Comparison of ENCODE assay signal across 26 cellular contexts in genomic region chr10:21281765-21282484, GRCh38.
DNase-seq lines count a peak whose midpoint lies in the region; ATAC-seq and TF ChIP-seq lines count a peak whose summit lies in the region.
"Had no signal": no experiment of that assay in that cellular context is flagged by ENCODE, and none has a peak within 500 bp of the region (broad histone marks: within the 10 kb centered on the region; RNA-seq: fewer than 3 reads in every experiment).

No MANE protein-coding gene starts in this region.

- H3K36me3 ChIP-seq in HCT116 (ENCODE audit: control insufficient read depth in 1 of 2, insufficient read depth in 2 of 2, low read length in 2 of 2) (no peaks in the 10 kb centered on the region), iPS-20b (ENCODE audit: insufficient read depth, low read depth, low read length) (no peaks in the 10 kb centered on the region), trophoblast cell (ENCODE audit: control insufficient read depth in 1 of 2, insufficient read depth in 2 of 2, low read length in 2 of 2) (no peaks in the 10 kb centered on the region)
- H3K36me3 ChIP-seq: gastroesophageal sphincter, MG63 had no signal

- no peak for TF ChIP-seq POLR2A in HCT116 (IDR thresholded peaks at IDR 0.05; ENCODE audit: borderline replicate concordance, extremely low read depth, insufficient read depth, insufficient read length)

- H4K12ac ChIP-seq in trophoblast cell (ENCODE audit: low read depth, low read length), result peak overlapping the region; percentile 22

- peak overlapping the region; percentile 98 for H2BK120ac ChIP-seq in trophoblast cell (ENCODE audit: insufficient read depth, low read length, poor library complexity)

- H3K4me2 ChIP-seq in HCT116 (ENCODE audit: low read length) (no peak overlapping the region), trophoblast cell (ENCODE audit: low read length) (peak overlapping the region; percentile 0)

- peak overlapping the region; percentile 26 for H3K4me3 Mint-ChIP-seq in WTC11
- H3K4me3 Mint-ChIP-seq: activated B cell treated with CpG ODN at 0.5 μM for 24 hours; activated naive CD8-positive, alpha-beta T cell treated with anti-CD3 and anti-CD28 coated beads, Interleukin-2, amount 10 ng/mL, durations not matched to agents 7 days and 5 days; activated T-helper 17 cell treated with anti-CD3 and anti-CD28 coated beads, Interleukin-2, amount 50 U/mL, for 72 hours; CD4-positive, alpha-beta T cell had no signal

- ATAC-seq in HCT116, result no peak
- peak; percentile 66 for ATAC-seq in WTC11
- ATAC-seq in stimulated activated naive CD8-positive, alpha-beta T cell treated with anti-CD3 and anti-CD28 coated beads, Interleukin-15, Interleukin-2, amounts not matched to agents 100 U/mL and 50 U/mL, for 24 hours, result no peak
- no peak for ATAC-seq in HG02884 (IDR thresholded peaks at IDR 0.05; ENCODE audit: unreplicated experiment)
- ATAC-seq: activated T-helper 17 cell treated with anti-CD3 and anti-CD28 coated beads, Interleukin-2, amount 50 U/mL, for 72 hours; body of pancreas; gastroesophageal sphincter; left lobe of liver; SK-N-SH treated with all-trans-retinoic acid at 6 μM for 48 hours had no signal

- DNase-seq in HCT116 (ENCODE audit: low read depth, low spot score), result no peak
- peak; percentile 76 for DNase-seq in WTC11 (ENCODE audit: low spot score)
- peak; percentile 38 to 55 for DNase-seq in trophoblast cell
- DNase-seq in KBM-7, result no peak
- DNase-seq in SHP77 treated with DMSO at 0.1 percent for 48 hours (lab: John Stamatoyannopoulos, UW), result no peak
- no peak for DNase-seq in stimulated activated naive CD8-positive, alpha-beta T cell treated with anti-CD3 and anti-CD28 coated beads, Interleukin-15, Interleukin-2, amounts not matched to agents 100 U/mL and 50 U/mL, for 24 hours
- DNase-seq: activated B cell treated with CpG ODN at 0.5 μM for 24 hours; activated CD4-positive, alpha-beta T cell treated with anti-CD3 and anti-CD28 coated beads, Interleukin-2, amount 50 U/mL, for 4 hours; activated CD8-positive, alpha-beta memory T cell treated with anti-CD3 and anti-CD28 coated beads, Interleukin-2, amount 50 U/mL, for 4 hours; activated naive CD8-positive, alpha-beta T cell treated with anti-CD3 and anti-CD28 coated beads, Interleukin-2, amount 10 ng/mL, durations not matched to agents 7 days and 5 days; body of pancreas; CD4-positive, alpha-beta T cell; MG63; NCI-H1417; NCI-H2171; NCI-H526; stimulated activated naive CD4-positive, alpha-beta T cell; T-helper 9 cell had no signal

- H3K27ac ChIP-seq in HCT116 (ENCODE audit: low read depth, low read length), result no peak overlapping the region
- H3K27ac ChIP-seq in iPS-20b (ENCODE audit: low read length), result peak overlapping the region; percentile 93
- peak overlapping the region; percentile 75 for H3K27ac ChIP-seq in trophoblast cell (ENCODE audit: low read depth, low read length)
- H3K27ac ChIP-seq: body of pancreas, gastroesophageal sphincter, RWPE1, skin epidermis had no signal

- H3K27me3 ChIP-seq in HCT116 (ENCODE audit: insufficient read depth, low read length), result no peaks in the 10 kb centered on the region
- H3K27me3 ChIP-seq in iPS-20b (ENCODE audit: insufficient read depth, low read length), result no peaks in the 10 kb centered on the region
- H3K27me3 ChIP-seq in trophoblast cell (ENCODE audit: insufficient read depth, low read length), result no peaks in the 10 kb centered on the region
- H3K27me3 ChIP-seq: body of pancreas, gastroesophageal sphincter, MG63 had no signal

- H3K23ac ChIP-seq in trophoblast cell (ENCODE audit: low read length), result no peak overlapping the region

- H3K18ac ChIP-seq in trophoblast cell (ENCODE audit: low read length), result peak overlapping the region; percentile 82

- TF ChIP-seq CTCF in HCT116 (IDR thresholded peaks at IDR 0.05 in 2 of 3, conservative IDR thresholded peaks at IDR 0.05 in 1 of 3; ENCODE audit: borderline replicate concordance in 1 of 3, insufficient read depth in 1 of 3, low read depth in 2 of 3, low read length in 2 of 3) (no peak), WTC11 (IDR thresholded peaks at IDR 0.05) (no peak)

- peak overlapping the region; percentile 91 for H4K91ac ChIP-seq in trophoblast cell (ENCODE audit: low read depth, low read length)

- H3K9me2 ChIP-seq in HCT116 (ENCODE audit: insufficient read depth), result no peaks in the 10 kb centered on the region

- H3K4me3 ChIP-seq in HCT116 (replicated peaks in 1 of 2; ENCODE audit: low read depth in 1 of 2, low read length in 2 of 2) (no peak overlapping the region), iPS-20b (ENCODE audit: low read length) (peak overlapping the region; percentile 36; the same call in 1 of the 2 replicates), trophoblast cell (ENCODE audit: low read depth, low read length) (no peak overlapping the region)
- H3K4me3 ChIP-seq: body of pancreas, gastroesophageal sphincter, MG63, skin epidermis had no signal

- in situ Hi-C loops in KBM-7 (cut with MboI; ENCODE audit: low pct_unique_long_range_greater_than_20kb, low sequenced_read_pairs), result loop anchor here (25.0 kb wide), 1 partner anchor 205 kb away; no protein-coding TSS in a partner anchor

- peak overlapping the region; percentile 99 for H3K27ac Mint-ChIP-seq in WTC11
- H3K27ac Mint-ChIP-seq: activated B cell treated with CpG ODN at 0.5 μM for 24 hours; activated naive CD8-positive, alpha-beta T cell treated with anti-CD3 and anti-CD28 coated beads, Interleukin-2, amount 10 ng/mL, durations not matched to agents 7 days and 5 days; activated T-helper 17 cell treated with anti-CD3 and anti-CD28 coated beads, Interleukin-2, amount 50 U/mL, for 72 hours; CD4-positive, alpha-beta T cell had no signal

- peaks cover 37% of the 10 kb centered on the region for H3K79me1 ChIP-seq in trophoblast cell (ENCODE audit: low read length)

- H2AK5ac ChIP-seq in trophoblast cell (ENCODE audit: low read length), result peak overlapping the region; percentile 64

- no peaks in the 10 kb centered on the region for H3K36me3 Mint-ChIP-seq in WTC11
- H3K36me3 Mint-ChIP-seq: activated naive CD8-positive, alpha-beta T cell treated with anti-CD3 and anti-CD28 coated beads, Interleukin-2, amount 10 ng/mL, durations not matched to agents 7 days and 5 days had no signal

- no peaks in the 10 kb centered on the region for H3K9me3 Mint-ChIP-seq in WTC11
- H3K9me3 Mint-ChIP-seq: activated B cell treated with CpG ODN at 0.5 μM for 24 hours; activated naive CD8-positive, alpha-beta T cell treated with anti-CD3 and anti-CD28 coated beads, Interleukin-2, amount 10 ng/mL, durations not matched to agents 7 days and 5 days; activated T-helper 17 cell treated with anti-CD3 and anti-CD28 coated beads, Interleukin-2, amount 50 U/mL, for 72 hours; CD4-positive, alpha-beta T cell had no signal

- POLR2A ChIA-PET in HCT116 (lab: Charles Lee) (no interaction called here), WTC11 (lab: Charles Lee) (interaction anchor here (0.6 to 1.6 kb wide), 9 partner anchors 8 to 247 kb away, joined by 3 to 8 read pairs (median 4); partner anchors contain the start of gene SKIDA1)

- H3K27me3 Mint-ChIP-seq in WTC11 (ENCODE audit: low read depth), result no peaks in the 10 kb centered on the region

- WGBS in trophoblast cell (ENCODE audit: extremely low coverage, insufficient coverage, insufficient read length), result no CpG with 5 or more reads among the region's 8 CpGs

- CTCF ChIA-PET in HCT116 (lab: Charles Lee), result no interaction called here
- CTCF ChIA-PET in WTC11 (lab: Charles Lee), result interaction anchor here (0.9 to 1.5 kb wide), 11 partner anchors 12 to 672 kb away, joined by 3 to 8 read pairs (median 4); no protein-coding TSS in a partner anchor

- intact Hi-C loops in HCT116 (cut with micrococcal nuclease), result no loop called here

- H3K9ac ChIP-seq in HCT116 (ENCODE audit: low read length), result no peak overlapping the region
- peak overlapping the region; percentile 71 for H3K9ac ChIP-seq in iPS-20b (ENCODE audit: low read depth, low read length)
- no peak overlapping the region for H3K9ac ChIP-seq in trophoblast cell (ENCODE audit: low read length)

- peak overlapping the region; percentile 99 for H2BK12ac ChIP-seq in trophoblast cell (ENCODE audit: low read length)

- peak overlapping the region; percentile 64 for H3K14ac ChIP-seq in trophoblast cell (ENCODE audit: low read length)

- BruUV-seq in HCT116 (replicated peaks; lab: Mats Ljungman, UMichigan), result no TSS peak

- no peak overlapping the region for H3K4ac ChIP-seq in trophoblast cell (ENCODE audit: low read depth, low read length)

- H2AFZ ChIP-seq in HCT116 (ENCODE audit: low read depth, low read length, poor library complexity, severe bottlenecking) (peak overlapping the region; percentile 15), trophoblast cell (ENCODE audit: insufficient read depth, low read length, poor library complexity) (peak overlapping the region; percentile 74)

- H3K4me1 Mint-ChIP-seq in WTC11, result peaks cover 80% of the 10 kb centered on the region
- H3K4me1 Mint-ChIP-seq: activated B cell treated with CpG ODN at 0.5 μM for 24 hours; activated naive CD8-positive, alpha-beta T cell treated with anti-CD3 and anti-CD28 coated beads, Interleukin-2, amount 10 ng/mL, durations not matched to agents 7 days and 5 days; activated T-helper 17 cell treated with anti-CD3 and anti-CD28 coated beads, Interleukin-2, amount 50 U/mL, for 72 hours had no signal

- H2BK5ac ChIP-seq in trophoblast cell (ENCODE audit: low read depth, low read length, poor library complexity), result peak overlapping the region; percentile 83

- H4K8ac ChIP-seq in trophoblast cell (ENCODE audit: low read depth, low read length), result peak overlapping the region; percentile 71

- H3K9me3 ChIP-seq in HCT116 (ENCODE audit: control insufficient read depth in 1 of 2, insufficient read depth in 1 of 2, low read depth in 1 of 2, low read length in 2 of 2) (no peaks in the 10 kb centered on the region), iPS-20b (ENCODE audit: insufficient read depth, low read depth, low read length) (no peaks in the 10 kb centered on the region), trophoblast cell (ENCODE audit: insufficient read depth, low read depth, low read length) (no peaks in the 10 kb centered on the region)
- H3K9me3 ChIP-seq: body of pancreas, gastroesophageal sphincter, MG63 had no signal

- RAD21 ChIA-PET in HCT116 (lab: Charles Lee; ENCODE audit: low non-redundant PET in 1 of 2, low total read pairs in 2 of 2, uncharacterized antibody in 2 of 2, unreplicated experiment in 2 of 2), result no interaction called here

- H3K79me2 ChIP-seq in HCT116 (ENCODE audit: insufficient read depth, low read length), result no peaks in the 10 kb centered on the region
- H3K79me2 ChIP-seq in trophoblast cell (ENCODE audit: control insufficient read depth, insufficient read depth, low read length, poor library complexity), result no peaks in the 10 kb centered on the region

- no peak for TF ChIP-seq RAD21 in HCT116 (IDR thresholded peaks at IDR 0.05; ENCODE audit: low read depth)

- H3K4me1 ChIP-seq in HCT116 (ENCODE audit: control insufficient read depth in 1 of 2, insufficient read depth in 2 of 2, low read length in 2 of 2) (peaks cover 18 to 49% of the 10 kb centered on the region in 2 experiments), iPS-20b (ENCODE audit: insufficient read depth, low read length) (peaks cover 50% of the 10 kb centered on the region), trophoblast cell (ENCODE audit: control insufficient read depth in 1 of 2, insufficient read depth in 2 of 2, low read length in 2 of 2) (peaks cover 18 to 29% of the 10 kb centered on the region in 2 experiments)
- H3K4me1 ChIP-seq: body of pancreas, gastroesophageal sphincter had no signal

- H4K20me1 ChIP-seq in HCT116 (ENCODE audit: insufficient read depth), result no peaks in the 10 kb centered on the region

Comparison
In these comparisons a context has a peak if more than half of its experiments do, and no peak if none do; other contexts are left out.
1. DNase-seq: peak in WTC11 (single experiment) and trophoblast cell (2 of 2); none in HCT116 (single experiment), KBM-7 (single experiment), SHP77 treated with DMSO at 0.1 percent for 48 hours (single experiment) and stimulated activated naive CD8-positive, alpha-beta T cell treated with anti-CD3 and anti-CD28 coated beads, Interleukin-15, Interleukin-2, amounts not matched to agents 100 U/mL and 50 U/mL, for 24 hours (single experiment).
2. Of the 4 proteins assayed by ChIP-seq in both WTC11 and HCT116: peak only in WTC11: SP1; only in HCT116: none; in both: none; in neither: 3.